ENCODE assay signal across 12 cellular contexts in the genomic region with DNA sequence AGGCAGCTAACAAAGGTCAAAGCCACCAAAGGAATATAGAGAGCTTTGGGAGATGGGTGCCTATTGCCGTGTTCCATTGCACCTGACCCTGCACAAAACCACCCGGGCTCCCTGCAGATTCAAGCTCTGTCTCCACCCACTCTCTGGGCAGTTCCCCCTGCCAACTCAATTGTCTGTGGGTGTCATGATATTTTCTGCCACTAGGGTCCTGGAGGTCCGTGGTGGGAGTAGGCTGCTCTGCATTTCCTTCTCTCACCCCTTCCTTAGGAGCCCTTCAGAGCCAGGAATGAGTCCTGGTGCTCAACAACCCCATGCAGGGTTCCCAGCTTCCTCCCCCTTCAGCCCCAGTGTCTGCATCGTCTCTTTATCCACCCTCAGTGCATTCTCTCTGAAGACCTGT. TPM values are rescaled to one million over a fixed set of nuclear protein-coding genes. Genes with fewer than 3 reads are reported as not detected.
A peak's percentile ranks its signal among the peaks of the same experiment; 100 is the strongest.
DNase-seq lines count a peak whose midpoint lies in the region; ATAC-seq and TF ChIP-seq lines count a peak whose summit lies in the region.
"Had no signal": no experiment of that assay in that cellular context is flagged by ENCODE, and none has a peak within 500 bp of the region (broad histone marks: within the 10 kb centered on the region; RNA-seq: fewer than 3 reads in every experiment).

No MANE protein-coding gene starts in this region.

- H3K9me3 ChIP-seq in H9 (ENCODE audit: control insufficient read depth, low read depth, low read length), result no peaks in the 10 kb centered on the region
- H3K9me3 ChIP-seq in PC-9 (ENCODE audit: insufficient read depth, low read depth), result 0 out of 2 replicates have a peak, but pooled peaks cover 4% of the 10 kb centered on the region
- no peaks in the 10 kb centered on the region for H3K9me3 ChIP-seq in upper lobe of left lung

- H3K9me3 Mint-ChIP-seq in CD14-positive monocyte (peaks cover 0 to 5% (median 0%) of the 10 kb centered on the region in 7 donors), H9 (peaks cover 0 to 3% of the 10 kb centered on the region in 2 experiments; a peak in 2 of 5 replicates)

- H3K4ac ChIP-seq in H9 (ENCODE audit: low read depth, low read length), result no peak overlapping the region

- H3K4me1 ChIP-seq in H9 (ENCODE audit: insufficient read depth, low read length), result no peaks in the 10 kb centered on the region
- H3K4me1 ChIP-seq in PC-9 (replicated peaks; ENCODE audit: insufficient read depth), result no peaks in the 10 kb centered on the region
- H3K4me1 ChIP-seq in upper lobe of left lung, result no peaks in the 10 kb centered on the region

- ATAC-seq in HG02870 (IDR thresholded peaks at IDR 0.05; ENCODE audit: unreplicated experiment), result no peak
- ATAC-seq in upper lobe of left lung (ENCODE audit: low FRiP score in 2 of 2), result no peak

- H3K4me2 ChIP-seq in H9 (ENCODE audit: insufficient read depth, insufficient read length, low read length), result no peak overlapping the region
- no peak overlapping the region for H3K4me2 ChIP-seq in PC-9

- no peak overlapping the region for H3K23ac ChIP-seq in H9 (ENCODE audit: insufficient read length, low read depth, low read length)

- no peaks in the 10 kb centered on the region for H3F3A ChIP-seq in PC-9 (ENCODE audit: insufficient read depth, low read depth)

- H2BK20ac ChIP-seq in H9 (ENCODE audit: low read depth, low read length, poor library complexity, severe bottlenecking), result no peak overlapping the region

- TF ChIP-seq EP300 in upper lobe of left lung (IDR thresholded peaks at IDR 0.05), result no peak

- H3K4me1 Mint-ChIP-seq in CD14-positive monocyte, result no peaks in the 10 kb centered on the region
- peaks cover 0 to 2% of the 10 kb centered on the region in 2 experiments; a peak in 2 of 4 replicates for H3K4me1 Mint-ChIP-seq in H9

- no peak overlapping the region for H3T11ph ChIP-seq in H9 (ENCODE audit: low read length)

- CTCF ChIA-PET in PC-9 (lab: Charles Lee), result no interaction called here

- no peak overlapping the region for H4K91ac ChIP-seq in H9 (ENCODE audit: insufficient read length, low read depth, low read length)

- H3K27me3 Mint-ChIP-seq in CD14-positive monocyte (ENCODE audit: low read depth in 3 of 3) (peaks cover 2 to 11% (median 5%) of the 10 kb centered on the region in 3 donors), H9 (ENCODE audit: low read depth) (peaks cover 2% of the 10 kb centered on the region)

- no peak for DNase-seq in CD14-positive monocyte (ENCODE audit: low spot score)
- DNase-seq in H9, result peak; percentile 63
- DNase-seq in PC-9, result no peak
- DNase-seq in iPS-NIHi11 (ENCODE audit: low spot score), result peak; percentile 65
- no peak for DNase-seq in GM03348 (ENCODE audit: low spot score)
- DNase-seq in upper lobe of left lung, result no peak
- no peak for DNase-seq in NOMO-1 treated with dmso at 0.1 percent for 144 hours (lab: John Stamatoyannopoulos, UW; ENCODE audit: unreplicated experiment)
- DNase-seq: DMS153; retina; stimulated activated CD8-positive, alpha-beta memory T cell treated with anti-CD3 and anti-CD28 coated beads, Interleukin-4, amount 100 ng/mL, for 48 hours had no signal

- H2BK5ac ChIP-seq in H9 (ENCODE audit: insufficient read length, low read length), result no peak overlapping the region

- H2AK5ac ChIP-seq in H9 (ENCODE audit: insufficient read length, low read length), result no peak overlapping the region

- POLR2A ChIA-PET in PC-9 (lab: Charles Lee; ENCODE audit: unreplicated experiment), result no interaction called here

- H3K9ac ChIP-seq in H9 (ENCODE audit: extremely low read depth, insufficient read length, low read length), result no peak overlapping the region

- H2BK15ac ChIP-seq in H9 (ENCODE audit: low read depth, low read length), result no peak overlapping the region

- no peaks in the 10 kb centered on the region for H3K9me2 ChIP-seq in PC-9 (ENCODE audit: insufficient read depth)

- H3K27ac Mint-ChIP-seq in CD14-positive monocyte (no peak overlapping the region), H9 (no peak overlapping the region; a peak in 1 of 7 replicates)

- no peaks in the 10 kb centered on the region for H3K23me2 ChIP-seq in H9 (ENCODE audit: insufficient read length, low read depth, low read length, poor library complexity, severe bottlenecking)

- H4K20me1 ChIP-seq in H9 (ENCODE audit: control insufficient read depth, insufficient read depth, insufficient read length) (no peaks in the 10 kb centered on the region), PC-9 (ENCODE audit: insufficient read depth) (no peaks in the 10 kb centered on the region)

- H3K27me3 ChIP-seq in H9 (ENCODE audit: insufficient read depth, low read length) (no peaks in the 10 kb centered on the region), PC-9 (ENCODE audit: insufficient read depth, low read depth) (peaks cover 41% of the 10 kb centered on the region; the same call in 1 of the 2 replicates), upper lobe of left lung (no peaks in the 10 kb centered on the region)

- intact Hi-C loops in CD14-positive monocyte (cut with micrococcal nuclease), result no loop called here
- intact Hi-C loops in PC-9 (cut with micrococcal nuclease; ENCODE audit: unreplicated experiment), result no loop called here

- no peaks in the 10 kb centered on the region for H3K36me3 ChIP-seq in PC-9 (ENCODE audit: low read depth)
- no peaks in the 10 kb centered on the region for H3K36me3 ChIP-seq in upper lobe of left lung

- H3K36me3 Mint-ChIP-seq in CD14-positive monocyte, result no peaks in the 10 kb centered on the region
- H3K36me3 Mint-ChIP-seq in H9 (ENCODE audit: insufficient read depth in 1 of 3, low read depth in 3 of 3), result no peaks in the 10 kb centered on the region

- no peak overlapping the region for H3K4me3 Mint-ChIP-seq in CD14-positive monocyte
- H3K4me3 Mint-ChIP-seq in H9, result no peak overlapping the region; a peak in 1 of 5 replicates

- no peak overlapping the region for H3K56ac ChIP-seq in H9 (ENCODE audit: insufficient read length, low read depth, low read length)

- no peak overlapping the region for H4K8ac ChIP-seq in H9 (replicated peaks; ENCODE audit: insufficient read length, low read depth, low read length)

- H4K5ac ChIP-seq in H9 (ENCODE audit: insufficient read length, low read depth, low read length), result no peak overlapping the region

- no peak for TF ChIP-seq POLR2A in upper lobe of left lung (IDR thresholded peaks at IDR 0.05)

- no TSS peak for BruUV-seq in PC-9 (replicated peaks; lab: Mats Ljungman, UMichigan)

- H3K79me2 ChIP-seq in H9 (ENCODE audit: insufficient read depth, low read length), result no peaks in the 10 kb centered on the region
- H3K79me2 ChIP-seq in PC-9 (ENCODE audit: low read depth), result no peaks in the 10 kb centered on the region

- H3K18ac ChIP-seq in H9 (ENCODE audit: insufficient read length, low read depth, low read length), result no peak overlapping the region

- no peak overlapping the region for H2AFZ ChIP-seq in H9 (ENCODE audit: low read length)
- no peak overlapping the region for H2AFZ ChIP-seq in PC-9

- no peak overlapping the region for H3K14ac ChIP-seq in H9 (ENCODE audit: insufficient read depth, low read length)

- no CpG with 5 or more reads among the region's 4 CpGs for WGBS in H9 (ENCODE audit: extremely low coverage, insufficient read length, low lambda C conversion rate)
- WGBS in upper lobe of left lung, 2 donors, result 23 to 44% methylated on average over 3 to 4 of the region's 4 CpGs

- no peak overlapping the region for H2BK12ac ChIP-seq in H9 (ENCODE audit: insufficient read length, low read depth, low read length)

- H3K4me3 ChIP-seq in PC-9, result no peak overlapping the region
- no peak overlapping the region for H3K4me3 ChIP-seq in upper lobe of left lung

- TF ChIP-seq CTCF in CD14-positive monocyte (IDR thresholded peaks at IDR 0.05), result peak; percentile 24
- peak; percentile 62 for TF ChIP-seq CTCF in H9 (conservative IDR thresholded peaks at IDR 0.05)
- TF ChIP-seq CTCF in PC-9 (conservative IDR thresholded peaks at IDR 0.05), result peak; percentile 42; the same call in 1 of the 2 replicates
- TF ChIP-seq CTCF in upper lobe of left lung (IDR thresholded peaks at IDR 0.05), result peak in 1 of 6 experiments; percentile 23

- H3K27ac ChIP-seq in H9 (ENCODE audit: insufficient read length, low read depth, low read length) (no peak overlapping the region), PC-9 (no peak overlapping the region), upper lobe of left lung (no peak overlapping the region)

- no peak overlapping the region for H2BK120ac ChIP-seq in H9 (ENCODE audit: low read depth, low read length, poor library complexity, severe bottlenecking)

- H3K79me1 ChIP-seq in H9 (ENCODE audit: insufficient read depth, low read depth, low read length, poor library complexity, severe bottlenecking), result no peaks in the 10 kb centered on the region

RNA-seq across cellular contexts. Expression of a gene that starts 34.1 kb away (rescaled TPM):
- polyA plus RNA-seq in CD14-positive monocyte, result not detected
- total RNA-seq in H9 (2021) (0.24 and 0.26 TPM in 2 replicates), PC-9 (2021) (not detected in 2 replicates), upper lobe of left lung (under 1 TPM in 2 of 6 donors, not detected in 4; 0.49 to 0.88 TPM)
- total RNA-seq: dermis microvascular lymphatic vessel endothelial cell had no signal

Comparison
In these comparisons a context has a peak if more than half of its experiments do, and no peak if none do; other contexts are left out.
1. DNase-seq: peak in H9 (single experiment) and iPS-NIHi11 (single experiment); none in CD14-positive monocyte (single experiment), PC-9 (0 of 2), GM03348 (single experiment), upper lobe of left lung (0 of 2) and NOMO-1 treated with dmso at 0.1 percent for 144 hours (single experiment).